ENCODE assay signal across 1 cellular context in genomic region chr7:135170223-135170997, GRCh38.
TF ChIP-seq lines count a peak whose summit lies in the region.

CYREN (minus strand) TSS chr7:135170707; CDS start chr7:135168922, 1,785 bp downstream.

TF ChIP-seq in HepG2, 621 proteins besides CTCF, POLR2A, EP300 and RAD21 (continued from another document and continues in another):
- TF ChIP-seq, protein P1, sequence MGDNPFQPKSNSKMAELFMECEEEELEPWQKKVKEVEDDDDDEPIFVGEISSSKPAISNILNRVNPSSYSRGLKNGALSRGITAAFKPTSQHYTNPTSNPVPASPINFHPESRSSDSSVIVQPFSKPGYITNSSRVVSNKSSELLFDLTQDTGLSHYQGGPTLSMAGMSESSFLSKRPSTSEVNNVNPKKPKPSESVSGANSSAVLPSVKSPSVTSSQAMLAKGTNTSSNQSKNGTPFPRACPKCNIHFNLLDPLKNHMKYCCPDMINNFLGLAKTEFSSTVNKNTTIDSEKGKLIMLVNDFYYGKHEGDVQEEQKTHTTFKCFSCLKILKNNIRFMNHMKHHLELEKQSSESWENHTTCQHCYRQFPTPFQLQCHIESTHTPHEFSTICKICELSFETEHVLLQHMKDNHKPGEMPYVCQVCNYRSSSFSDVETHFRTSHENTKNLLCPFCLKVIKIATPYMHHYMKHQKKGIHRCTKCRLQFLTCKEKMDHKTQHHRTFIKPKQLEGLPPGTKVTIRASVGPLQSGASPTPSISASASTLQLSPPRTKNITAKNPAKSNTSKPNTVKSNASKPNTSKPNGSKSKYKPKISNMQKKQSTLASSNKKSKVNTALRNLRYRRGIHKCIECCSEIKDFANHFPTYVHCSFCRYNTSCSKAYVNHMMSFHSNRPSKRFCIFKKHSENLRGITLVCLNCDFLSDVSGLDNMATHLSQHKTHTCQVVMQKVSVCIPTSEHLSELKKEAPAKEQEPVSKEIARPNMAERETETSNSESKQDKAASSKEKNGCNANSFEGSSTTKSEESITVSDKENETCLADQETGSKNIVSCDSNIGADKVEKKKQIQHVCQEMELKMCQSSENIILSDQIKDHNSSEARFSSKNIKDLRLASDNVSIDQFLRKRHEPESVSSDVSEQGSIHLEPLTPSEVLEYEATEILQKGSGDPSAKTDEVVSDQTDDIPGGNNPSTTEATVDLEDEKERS (CRISPR knock-in tag; IDR thresholded peaks at IDR 0.05), result peak; percentile 44; the same call in 1 of the 2 replicates
- TF ChIP-seq GTF3A (CRISPR knock-in tag; conservative IDR thresholded peaks at IDR 0.05) (peak; percentile 89), ZNF678 (CRISPR knock-in tag; IDR thresholded peaks at IDR 0.05) (peak; percentile 33; the same call in 1 of the 2 replicates), SRSF9 (IDR thresholded peaks at IDR 0.05; ENCODE audit: borderline replicate concordance, insufficient read depth, low read depth, low read length, poor library complexity, severe bottlenecking) (no peak), SRSF1 (optimal IDR thresholded peaks at IDR 0.05; ENCODE audit: low read depth, low read length) (peak; percentile 94), ZNF639 (CRISPR knock-in tag; conservative IDR thresholded peaks at IDR 0.05) (peak; percentile 98), SMC3 (IDR thresholded peaks at IDR 0.05; ENCODE audit: low read length) (peak; percentile 11; the same call in 1 of the 2 replicates), ZBTB40 (IDR thresholded peaks at IDR 0.05) (peak; percentile 95), ZBTB40 (CRISPR knock-in tag; IDR thresholded peaks at IDR 0.05) (peak; percentile 81), PLSCR1 (CRISPR knock-in tag; IDR thresholded peaks at IDR 0.05; ENCODE audit: borderline replicate concordance) (no peak; the same call in 1 of the 2 replicates), ZNF292 (CRISPR knock-in tag; IDR thresholded peaks at IDR 0.05; ENCODE audit: borderline replicate concordance, low read depth) (0 out of 2 replicates have a peak, but pooled peaks have one; percentile 40), DPF2 (CRISPR knock-in tag; IDR thresholded peaks at IDR 0.05; ENCODE audit: borderline replicate concordance, low read depth) (no peak), CBX1 (IDR thresholded peaks at IDR 0.05; ENCODE audit: low read depth) (peak; percentile 76), SP5 (CRISPR knock-in tag; IDR thresholded peaks at IDR 0.05; ENCODE audit: borderline replicate concordance, low read depth) (no peak; the same call in 1 of the 2 replicates), SIN3A (IDR thresholded peaks at IDR 0.05; ENCODE audit: borderline replicate concordance, low read depth, low read length) (peak; percentile 63; the same call in 1 of the 2 replicates), XBP1 (CRISPR knock-in tag; IDR thresholded peaks at IDR 0.05) (0 out of 2 replicates have a peak, but pooled peaks have one; percentile 19), HOXA9 (CRISPR knock-in tag; IDR thresholded peaks at IDR 0.05; ENCODE audit: borderline replicate concordance) (peak; percentile 81), CREM (IDR thresholded peaks at IDR 0.05) (no peak; the same call in 1 of the 2 replicates), CREM (CRISPR knock-in tag; IDR thresholded peaks at IDR 0.05) (no peak), GZF1 (CRISPR knock-in tag; IDR thresholded peaks at IDR 0.05) (no peak), PPARG (CRISPR knock-in tag; conservative IDR thresholded peaks at IDR 0.05) (peak; percentile 79; the same call in 1 of the 2 replicates), ZNF180 (CRISPR knock-in tag; IDR thresholded peaks at IDR 0.05; ENCODE audit: borderline replicate concordance, low read depth) (no peak), MAFF (IDR thresholded peaks at IDR 0.05; ENCODE audit: low read depth, low read length) (no peak), TEAD2 (CRISPR knock-in tag; IDR thresholded peaks at IDR 0.05) (no peak), CHCHD3 (CRISPR knock-in tag; IDR thresholded peaks at IDR 0.05) (no peak), ZNF512B (CRISPR knock-in tag; IDR thresholded peaks at IDR 0.05; ENCODE audit: borderline replicate concordance) (no peak), REXO4 (CRISPR knock-in tag; IDR thresholded peaks at IDR 0.05; ENCODE audit: borderline replicate concordance) (no peak), SYNCRIP (IDR thresholded peaks at IDR 0.05; ENCODE audit: insufficient read depth, low read depth, low read length) (no peak), ARNTL (CRISPR knock-in tag; IDR thresholded peaks at IDR 0.05) (peak; percentile 50; the same call in 1 of the 2 replicates), ZNF605 (CRISPR knock-in tag; IDR thresholded peaks at IDR 0.05) (peak; percentile 40; the same call in 1 of the 2 replicates)
- TF ChIP-seq, protein P2, sequence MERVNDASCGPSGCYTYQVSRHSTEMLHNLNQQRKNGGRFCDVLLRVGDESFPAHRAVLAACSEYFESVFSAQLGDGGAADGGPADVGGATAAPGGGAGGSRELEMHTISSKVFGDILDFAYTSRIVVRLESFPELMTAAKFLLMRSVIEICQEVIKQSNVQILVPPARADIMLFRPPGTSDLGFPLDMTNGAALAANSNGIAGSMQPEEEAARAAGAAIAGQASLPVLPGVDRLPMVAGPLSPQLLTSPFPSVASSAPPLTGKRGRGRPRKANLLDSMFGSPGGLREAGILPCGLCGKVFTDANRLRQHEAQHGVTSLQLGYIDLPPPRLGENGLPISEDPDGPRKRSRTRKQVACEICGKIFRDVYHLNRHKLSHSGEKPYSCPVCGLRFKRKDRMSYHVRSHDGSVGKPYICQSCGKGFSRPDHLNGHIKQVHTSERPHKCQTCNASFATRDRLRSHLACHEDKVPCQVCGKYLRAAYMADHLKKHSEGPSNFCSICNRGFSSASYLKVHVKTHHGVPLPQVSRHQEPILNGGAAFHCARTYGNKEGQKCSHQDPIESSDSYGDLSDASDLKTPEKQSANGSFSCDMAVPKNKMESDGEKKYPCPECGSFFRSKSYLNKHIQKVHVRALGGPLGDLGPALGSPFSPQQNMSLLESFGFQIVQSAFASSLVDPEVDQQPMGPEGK (CRISPR knock-in tag; IDR thresholded peaks at IDR 0.05), result peak; percentile 60; the same call in 1 of the 2 replicates
- TF ChIP-seq, protein P3, sequence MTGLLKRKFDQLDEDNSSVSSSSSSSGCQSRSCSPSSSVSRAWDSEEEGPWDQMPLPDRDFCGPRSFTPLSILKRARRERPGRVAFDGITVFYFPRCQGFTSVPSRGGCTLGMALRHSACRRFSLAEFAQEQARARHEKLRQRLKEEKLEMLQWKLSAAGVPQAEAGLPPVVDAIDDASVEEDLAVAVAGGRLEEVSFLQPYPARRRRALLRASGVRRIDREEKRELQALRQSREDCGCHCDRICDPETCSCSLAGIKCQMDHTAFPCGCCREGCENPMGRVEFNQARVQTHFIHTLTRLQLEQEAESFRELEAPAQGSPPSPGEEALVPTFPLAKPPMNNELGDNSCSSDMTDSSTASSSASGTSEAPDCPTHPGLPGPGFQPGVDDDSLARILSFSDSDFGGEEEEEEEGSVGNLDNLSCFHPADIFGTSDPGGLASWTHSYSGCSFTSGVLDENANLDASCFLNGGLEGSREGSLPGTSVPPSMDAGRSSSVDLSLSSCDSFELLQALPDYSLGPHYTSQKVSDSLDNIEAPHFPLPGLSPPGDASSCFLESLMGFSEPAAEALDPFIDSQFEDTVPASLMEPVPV (CRISPR knock-in tag; IDR thresholded peaks at IDR 0.05), result peak; percentile 79; the same call in 1 of the 2 replicates
